In genomic region chr3:37891227-37891626, GRCh38 we compare ENCODE assay signal across 15 cellular contexts. TPM values are rescaled to one million over a fixed set of nuclear protein-coding genes. Genes with fewer than 3 reads are reported as not detected.
A peak's percentile ranks its signal among the peaks of the same experiment; 100 is the strongest.
DNase-seq lines count a peak whose midpoint lies in the region; ATAC-seq and TF ChIP-seq lines count a peak whose summit lies in the region.
"Had no signal": no experiment of that assay in that cellular context is flagged by ENCODE, and none has a peak within 500 bp of the region (broad histone marks: within the 10 kb centered on the region; RNA-seq: fewer than 3 reads in every experiment).

No MANE protein-coding gene starts in this region.

- TF ChIP-seq CTCF in SK-N-SH (IDR thresholded peaks at IDR 0.05), result no peak
- TF ChIP-seq CTCF in IMR-90 (conservative IDR thresholded peaks at IDR 0.05; ENCODE audit: low read depth, low read length), result no peak
- no peak for TF ChIP-seq CTCF in fibroblast of villous mesenchyme (IDR thresholded peaks at IDR 0.05; ENCODE audit: insufficient read depth, low read depth, low read length)
- TF ChIP-seq CTCF in transverse colon (IDR thresholded peaks at IDR 0.05), result no peak
- TF ChIP-seq CTCF in GM13977 (IDR thresholded peaks at IDR 0.05; ENCODE audit: extremely low read depth, insufficient read depth, missing control alignments), result no peak

- H3K36me3 ChIP-seq in SK-N-SH (replicated peaks in 1 of 2; ENCODE audit: control insufficient read depth in 1 of 2, insufficient read depth in 2 of 2, low read length in 1 of 2) (peaks cover 0 to 6% of the 10 kb centered on the region in 2 experiments), IMR-90 (ENCODE audit: control insufficient read depth, insufficient read depth, low read length) (no peaks in the 10 kb centered on the region), transverse colon (no peaks in the 10 kb centered on the region)
- H3K36me3 ChIP-seq: prostate gland had no signal

- WGBS in SK-N-SH (ENCODE audit: low lambda C conversion rate), result 89% methylated on average over 3 of the region's 3 CpGs
- WGBS in IMR-90 (ENCODE audit: extremely low coverage in 2 of 2, insufficient read length in 1 of 2), 2 experiments, result no CpG with 5 or more reads among the region's 3 CpGs
- WGBS in transverse colon (ENCODE audit: low coverage in 1 of 2), 2 donors, result 33 to 80% methylated on average over 2 to 3 of the region's 3 CpGs

- H3K27ac ChIP-seq in SK-N-SH (ENCODE audit: low read depth in 2 of 2, low read length in 1 of 2), result peak overlapping the region in 1 of 2 experiments; percentile 34; a peak in 1 of 4 replicates
- no peak overlapping the region for H3K27ac ChIP-seq in IMR-90 (ENCODE audit: insufficient read depth, low read length)
- H3K27ac ChIP-seq in transverse colon, result peak overlapping the region in 1 of 4 donors; percentile 29
- H3K27ac ChIP-seq: prostate gland had no signal

- intact Hi-C loops in IMR-90 (cut with micrococcal nuclease) (no loop called here), transverse colon (cut with DNase I; ENCODE audit: low total_unique reads) (no loop called here)

- no peak overlapping the region for H3K56ac ChIP-seq in IMR-90 (ENCODE audit: extremely low read depth, insufficient read depth, low read length)

- TF ChIP-seq RAD21 in SK-N-SH (IDR thresholded peaks at IDR 0.05; ENCODE audit: low read length) (no peak), IMR-90 (IDR thresholded peaks at IDR 0.05; ENCODE audit: low read length) (no peak)

- H3K18ac ChIP-seq in IMR-90 (ENCODE audit: low read depth, low read length), result no peak overlapping the region

- peaks cover 14% of the 10 kb centered on the region for H4K20me1 ChIP-seq in SK-N-SH (ENCODE audit: insufficient read depth)
- H4K20me1 ChIP-seq in IMR-90 (ENCODE audit: insufficient read depth, low read length), result peaks cover 55% of the 10 kb centered on the region; the same call in 1 of the 2 replicates

- no peak overlapping the region for H2BK20ac ChIP-seq in IMR-90 (ENCODE audit: low read depth, low read length)

- no peaks in the 10 kb centered on the region for H3K36me3 Mint-ChIP-seq in T-cell
- H3K36me3 Mint-ChIP-seq: CD8-positive, alpha-beta memory T cell; naive B cell had no signal

- POLR2A ChIA-PET in SK-N-SH (lab: Yijun Ruan, JAX) (no interaction called here), IMR-90 (lab: Charles Lee; ENCODE audit: unreplicated experiment) (no interaction called here), T-cell (lab: Charles Lee) (no interaction called here)

- no peaks in the 10 kb centered on the region for H3K9me3 Mint-ChIP-seq in T-cell
- H3K9me3 Mint-ChIP-seq: CD8-positive, alpha-beta memory T cell had no signal

- H2AFZ ChIP-seq in SK-N-SH (ENCODE audit: low read depth) (no peak overlapping the region), IMR-90 (replicated peaks; ENCODE audit: low read length, poor library complexity) (no peak overlapping the region)

- no peaks in the 10 kb centered on the region for H3K9me3 ChIP-seq in SK-N-SH
- H3K9me3 ChIP-seq in IMR-90 (ENCODE audit: control insufficient read depth, insufficient read depth, low read length), result no peaks in the 10 kb centered on the region
- no peaks in the 10 kb centered on the region for H3K9me3 ChIP-seq in transverse colon
- H3K9me3 ChIP-seq: prostate gland had no signal

- no peak overlapping the region for H2AK9ac ChIP-seq in IMR-90 (replicated peaks; ENCODE audit: low read depth, low read length, poor library complexity)

- no peak overlapping the region for H4K8ac ChIP-seq in IMR-90 (ENCODE audit: low read depth in 2 of 2, low read length in 2 of 2)

- no peak overlapping the region for H4K91ac ChIP-seq in IMR-90 (ENCODE audit: insufficient read depth, low read depth, low read length)

- H3K4me2 ChIP-seq in SK-N-SH (no peak overlapping the region), IMR-90 (ENCODE audit: low read depth, low read length) (no peak overlapping the region)

- no peak overlapping the region for H2BK120ac ChIP-seq in IMR-90 (ENCODE audit: low read depth, low read length)

- DNase-seq in SK-N-SH, result peak; percentile 7
- DNase-seq in IMR-90, result no peak
- peak; percentile 8 for DNase-seq in fibroblast of villous mesenchyme (ENCODE audit: low read depth)
- peak; percentile 44 for DNase-seq in transverse colon
- no peak for DNase-seq in T-cell
- no peak for DNase-seq in GM13977 (ENCODE audit: low spot score)
- DNase-seq: ACHN; activated CD8-positive, alpha-beta memory T cell treated with anti-CD3 and anti-CD28 coated beads for 24 hours; CD8-positive, alpha-beta memory T cell; left cardiac atrium; naive B cell had no signal

- no TSS peak for BruUV-seq in IMR-90 (replicated peaks; lab: Mats Ljungman, UMichigan)

- H3K23ac ChIP-seq in IMR-90 (ENCODE audit: low read depth, low read length), result no peak overlapping the region

- H2BK5ac ChIP-seq in IMR-90 (ENCODE audit: low read depth, low read length, poor library complexity, severe bottlenecking), result no peak overlapping the region

- no peak for TF ChIP-seq EP300 in SK-N-SH (IDR thresholded peaks at IDR 0.05; ENCODE audit: borderline replicate concordance in 1 of 2, low read depth in 1 of 2, low read length in 1 of 2)
- TF ChIP-seq EP300 in transverse colon (IDR thresholded peaks at IDR 0.05; ENCODE audit: low read depth), result no peak

- TF ChIP-seq POLR2A in IMR-90 (IDR thresholded peaks at IDR 0.05; ENCODE audit: low read depth, low read length), result no peak
- no peak for TF ChIP-seq POLR2A in transverse colon (IDR thresholded peaks at IDR 0.05)

- in situ Hi-C loops in IMR-90 (cut with MboI; ENCODE audit: low sequenced_read_pairs) (no loop called here), transverse colon (cut with MboI; ENCODE audit: low pct_ligation_motif_present in 1 of 4, low pct_unique_long_range_greater_than_20kb in 1 of 4, low sequenced_read_pairs in 3 of 4) (no loop called here), GM13977 (cut with MboI; ENCODE audit: low pct_unique_long_range_greater_than_20kb, low sequenced_read_pairs, unreplicated experiment) (no loop called here)

- no peaks in the 10 kb centered on the region for H3F3A ChIP-seq in SK-N-SH (replicated peaks; ENCODE audit: insufficient read depth)

- peaks cover 75% of the 10 kb centered on the region for H3K79me2 ChIP-seq in SK-N-SH (ENCODE audit: insufficient read depth)

- peaks cover 0 to 5% of the 10 kb centered on the region in 2 donors for H3K27me3 Mint-ChIP-seq in T-cell
- H3K27me3 Mint-ChIP-seq: naive B cell had no signal

- H3K27ac Mint-ChIP-seq in T-cell, result no peak overlapping the region
- H3K27ac Mint-ChIP-seq: CD8-positive, alpha-beta memory T cell had no signal

- H3K9ac ChIP-seq in SK-N-SH, result no peak overlapping the region
- no peak overlapping the region for H3K9ac ChIP-seq in IMR-90 (ENCODE audit: low read depth, low read length)

- H3K4ac ChIP-seq in IMR-90 (ENCODE audit: low read depth, low read length), result no peak overlapping the region

- no peak overlapping the region; the same call in 1 of the 2 replicates for H3K14ac ChIP-seq in IMR-90 (replicated peaks; ENCODE audit: low read depth, low read length)

- peaks cover 0 to 11% of the 10 kb centered on the region in 2 experiments; a peak in 2 of 4 replicates for H3K4me1 ChIP-seq in SK-N-SH (ENCODE audit: control insufficient read depth in 1 of 2, insufficient read depth in 2 of 2, low read depth in 1 of 2, low read length in 1 of 2)
- peaks cover 9% of the 10 kb centered on the region for H3K4me1 ChIP-seq in IMR-90 (ENCODE audit: control insufficient read depth, insufficient read depth, low read length)
- H3K4me1 ChIP-seq in transverse colon, result peaks cover 10 to 38% (median 19%) of the 10 kb centered on the region in 4 donors

- no peak for ATAC-seq in SK-N-SH treated with all-trans-retinoic acid at 6 μM for 48 hours
- ATAC-seq in IMR-90 (ENCODE audit: low read depth), result no peak
- no peak for ATAC-seq in T-cell (replicated peaks in 1 of 4)
- ATAC-seq in GM19328 (IDR thresholded peaks at IDR 0.05; ENCODE audit: unreplicated experiment), result no peak
- ATAC-seq: left cardiac atrium had no signal

- H3K27me3 ChIP-seq in SK-N-SH (ENCODE audit: insufficient read depth) (no peaks in the 10 kb centered on the region), IMR-90 (ENCODE audit: control insufficient read depth, insufficient read depth, low read length) (no peaks in the 10 kb centered on the region), transverse colon (no peaks in the 10 kb centered on the region)

- CTCF ChIA-PET in SK-N-SH (lab: Yijun Ruan, JAX), result interaction anchor here (0.8 kb wide), 1 partner anchor 11 kb away, joined by 3 read pairs; no protein-coding TSS in a partner anchor
- CTCF ChIA-PET in IMR-90 (lab: Yijun Ruan, JAX), result no interaction called here
- CTCF ChIA-PET in T-cell (lab: Charles Lee), result no interaction called here

- dilution Hi-C loops in IMR-90 (cut with HindIII; ENCODE audit: low sequenced_read_pairs, unreplicated experiment), result no loop called here

- H3K4me1 Mint-ChIP-seq in T-cell, result no peaks in the 10 kb centered on the region
- H3K4me1 Mint-ChIP-seq: CD8-positive, alpha-beta memory T cell; naive B cell had no signal

- H3K9me1 ChIP-seq in IMR-90 (ENCODE audit: insufficient read depth, low read length), result peaks cover 25% of the 10 kb centered on the region

- no peak overlapping the region for H2BK15ac ChIP-seq in IMR-90 (ENCODE audit: low read depth, low read length)

- no peak overlapping the region for H3K4me3 ChIP-seq in SK-N-SH (ENCODE audit: low read depth in 2 of 2, low read length in 1 of 2)
- no peak overlapping the region for H3K4me3 ChIP-seq in IMR-90 (ENCODE audit: insufficient read depth, low read depth, low read length)
- no peak overlapping the region for H3K4me3 ChIP-seq in fibroblast of villous mesenchyme (ENCODE audit: low read depth, low read length)
- H3K4me3 ChIP-seq in transverse colon, result no peak overlapping the region
- H3K4me3 ChIP-seq: coronary artery, prostate gland had no signal

- H3K4me3 Mint-ChIP-seq in T-cell, result no peak overlapping the region
- H3K4me3 Mint-ChIP-seq: CD8-positive, alpha-beta memory T cell; naive B cell had no signal

- H2AK5ac ChIP-seq in IMR-90 (ENCODE audit: low read depth, low read length), result peak overlapping the region; percentile 2; the same call in 1 of the 2 replicates

- peaks cover 44 to 64% of the 10 kb centered on the region in 2 experiments for H3K79me1 ChIP-seq in IMR-90 (ENCODE audit: low read depth in 1 of 2, low read length in 2 of 2)

- no peak overlapping the region for H4K5ac ChIP-seq in IMR-90 (ENCODE audit: low read depth, low read length)

- H3K9me2 ChIP-seq in SK-N-SH, result no peaks in the 10 kb centered on the region

TF ChIP-seq in IMR-90, 13 proteins besides CTCF, POLR2A, EP300 and RAD21 (continues in another document):
- TF ChIP-seq SMC3 (IDR thresholded peaks at IDR 0.05; ENCODE audit: low read depth, low read length), result no peak

RNA-seq across cellular contexts. Expression of gene CTDSPL, which starts 29.5 kb away (rescaled TPM):
- polyA plus RNA-seq in SK-N-SH (2012; rRNA removed) (22.1 and 26.8 TPM in 2 replicates), IMR-90 (2012; rRNA removed) (23.9 and 24.5 TPM in 2 replicates)
- 21.0 and 25.1 TPM in 2 replicates for polyA plus RNA-seq in SK-N-SH (2012; cell fraction: cytosol; rRNA removed)
- 24.4 and 33.8 TPM in 2 replicates for polyA plus RNA-seq in SK-N-SH (2012; cell fraction: nucleus; rRNA removed)
- total RNA-seq in IMR-90 (2012; rRNA removed) (29.0 and 33.3 TPM in 2 replicates), fibroblast of villous mesenchyme (31.6 and 61.7 TPM in 2 replicates), transverse colon (100 to 1,000 TPM in 1 of 4 donors, 10 to 100 TPM in 3; 39.8 to 105 (median 56.2) TPM), T-cell (1 to 10 TPM in 4 of 5 donors, under 1 TPM in 1; 0.54 to 2.5 (median 2.0) TPM)
- 16.1 and 16.4 TPM in 2 replicates for polyA plus RNA-seq in IMR-90 (2012; cell fraction: cytosol; rRNA removed)
- 17.1 and 36.9 TPM in 2 replicates for polyA plus RNA-seq in IMR-90 (2012; cell fraction: nucleus; rRNA removed; ENCODE audit: low replicate concordance)
- polyA plus RNA-seq: CD8-positive, alpha-beta memory T cell had no signal

Comparison
In these comparisons a context has a peak if more than half of its experiments do, and no peak if none do; other contexts are left out.
1. DNase-seq: peak in SK-N-SH (single experiment), fibroblast of villous mesenchyme (single experiment) and transverse colon (single experiment); none in IMR-90 (single experiment), T-cell (0 of 34) and GM13977 (single experiment).